ENCODE assay signal across 18 cellular contexts in genomic region chr6:97023982-97024381, GRCh38.
DNase-seq lines count a peak whose midpoint lies in the region; ATAC-seq, FAIRE-seq and TF ChIP-seq lines count a peak whose summit lies in the region.
"Had no signal": no experiment of that assay in that cellular context is flagged by ENCODE, and none has a peak within 500 bp of the region (broad histone marks: within the 10 kb centered on the region; RNA-seq: fewer than 3 reads in every experiment).

No MANE protein-coding gene starts in this region.

- TF ChIP-seq POLR2A in GM12891 (IDR thresholded peaks at IDR 0.05; ENCODE audit: low read depth, low read length): no peak

- DNase-seq in GM12891 (ENCODE audit: insufficient read length, low spot score) (no peak), SHP77 treated with DMSO at 0.1 percent for 48 hours (lab: John Stamatoyannopoulos, UW) (no peak), GM19240 (ENCODE audit: insufficient read length, low spot score) (no peak)
- DNase-seq in activated CD8-positive, alpha-beta memory T cell treated with anti-CD3 and anti-CD28 coated beads, Interleukin-2, amount 50 U/mL, for 4 hours: no peak
- DNase-seq: activated CD8-positive, alpha-beta memory T cell treated with anti-CD3 and anti-CD28 coated beads, Interleukin-2, amount 50 U/mL, for 48 hours; activated naive CD8-positive, alpha-beta T cell treated with anti-CD3 and anti-CD28 coated beads, Interleukin-2, amount 10 ng/mL, durations not matched to agents 7 days and 5 days; COR-L47; esophagus squamous epithelium; gastrocnemius medialis; HCEC 1CT; NCI-H510A; sigmoid colon; T1000 had no signal

- FAIRE-seq in GM12891 (lab: Jason Lieb, UNC): peak; percentile 51

- ATAC-seq in GM19395 (IDR thresholded peaks at IDR 0.05; ENCODE audit: unreplicated experiment) (peak; percentile 60), HG03432 (IDR thresholded peaks at IDR 0.05; ENCODE audit: unreplicated experiment) (peak; percentile 74), SK-N-SH treated with all-trans-retinoic acid at 6 μM for 48 hours (peak; percentile 26; the same call in 1 of the 3 replicates), GM19023 (IDR thresholded peaks at IDR 0.05; ENCODE audit: unreplicated experiment) (no peak)
- ATAC-seq: gastrocnemius medialis, WTC11 had no signal

TF ChIP-seq in GM12891, 5 proteins besides CTCF, POLR2A, EP300 and RAD21:
- TF ChIP-seq PAX5 (IDR thresholded peaks at IDR 0.05; ENCODE audit: insufficient read depth, low read length, severe bottlenecking): no peak
- no peak for TF ChIP-seq POLR2AphosphoS5 (IDR thresholded peaks at IDR 0.05; ENCODE audit: low read depth, low read length)

TF ChIP-seq in SK-N-SH treated with all-trans-retinoic acid at 6 μM for 48 hours, 23 proteins besides CTCF, POLR2A, EP300 and RAD21:
- TF ChIP-seq, protein P1, sequence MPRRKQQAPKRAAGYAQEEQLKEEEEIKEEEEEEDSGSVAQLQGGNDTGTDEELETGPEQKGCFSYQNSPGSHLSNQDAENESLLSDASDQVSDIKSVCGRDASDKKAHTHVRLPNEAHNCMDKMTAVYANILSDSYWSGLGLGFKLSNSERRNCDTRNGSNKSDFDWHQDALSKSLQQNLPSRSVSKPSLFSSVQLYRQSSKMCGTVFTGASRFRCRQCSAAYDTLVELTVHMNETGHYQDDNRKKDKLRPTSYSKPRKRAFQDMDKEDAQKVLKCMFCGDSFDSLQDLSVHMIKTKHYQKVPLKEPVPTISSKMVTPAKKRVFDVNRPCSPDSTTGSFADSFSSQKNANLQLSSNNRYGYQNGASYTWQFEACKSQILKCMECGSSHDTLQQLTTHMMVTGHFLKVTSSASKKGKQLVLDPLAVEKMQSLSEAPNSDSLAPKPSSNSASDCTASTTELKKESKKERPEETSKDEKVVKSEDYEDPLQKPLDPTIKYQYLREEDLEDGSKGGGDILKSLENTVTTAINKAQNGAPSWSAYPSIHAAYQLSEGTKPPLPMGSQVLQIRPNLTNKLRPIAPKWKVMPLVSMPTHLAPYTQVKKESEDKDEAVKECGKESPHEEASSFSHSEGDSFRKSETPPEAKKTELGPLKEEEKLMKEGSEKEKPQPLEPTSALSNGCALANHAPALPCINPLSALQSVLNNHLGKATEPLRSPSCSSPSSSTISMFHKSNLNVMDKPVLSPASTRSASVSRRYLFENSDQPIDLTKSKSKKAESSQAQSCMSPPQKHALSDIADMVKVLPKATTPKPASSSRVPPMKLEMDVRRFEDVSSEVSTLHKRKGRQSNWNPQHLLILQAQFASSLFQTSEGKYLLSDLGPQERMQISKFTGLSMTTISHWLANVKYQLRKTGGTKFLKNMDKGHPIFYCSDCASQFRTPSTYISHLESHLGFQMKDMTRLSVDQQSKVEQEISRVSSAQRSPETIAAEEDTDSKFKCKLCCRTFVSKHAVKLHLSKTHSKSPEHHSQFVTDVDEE (CRISPR knock-in tag; IDR thresholded peaks at IDR 0.05): peak; percentile 58; the same call in 1 of the 2 replicates
- TF ChIP-seq BACH2 (CRISPR knock-in tag; IDR thresholded peaks at IDR 0.05; ENCODE audit: borderline replicate concordance) (no peak), TCF4 (CRISPR knock-in tag; IDR thresholded peaks at IDR 0.05; ENCODE audit: borderline replicate concordance) (peak; percentile 83)
